ENCODE assay signal across 1 cellular context in genomic region chr7:100584677-100585510, GRCh38.
TF ChIP-seq lines count a peak whose summit lies in the region.

No MANE protein-coding gene starts in this region.

TF ChIP-seq in H1, 55 proteins besides CTCF, POLR2A, EP300 and RAD21:
- TF ChIP-seq CREB1 (IDR thresholded peaks at IDR 0.05) (peak; percentile 91), BACH1 (IDR thresholded peaks at IDR 0.05; ENCODE audit: low read length) (no peak), SP2 (IDR thresholded peaks at IDR 0.05; ENCODE audit: low read length) (no peak), TAF1 (IDR thresholded peaks at IDR 0.05; ENCODE audit: low read depth, low read length) (peak; percentile 41; the same call in 1 of the 2 replicates), MAFK (IDR thresholded peaks at IDR 0.05; ENCODE audit: low read depth, low read length) (no peak), SIN3A (conservative IDR thresholded peaks at IDR 0.05 in 1 of 2, IDR thresholded peaks at IDR 0.05 in 1 of 2; ENCODE audit: low read depth in 1 of 2, low read length in 2 of 2) (peak in 1 of 2 experiments; percentile 56; a peak in 1 of 4 replicates), RXRA (IDR thresholded peaks at IDR 0.05; ENCODE audit: insufficient read depth, low read depth, low read length) (no peak), TEAD4 (IDR thresholded peaks at IDR 0.05; ENCODE audit: low read depth, low read length) (peak; percentile 54; the same call in 1 of the 2 replicates), RBBP5 (IDR thresholded peaks at IDR 0.05; ENCODE audit: borderline replicate concordance, low read depth, low read length) (0 out of 2 replicates have a peak, but pooled peaks have one; percentile 43), GABPA (IDR thresholded peaks at IDR 0.05; ENCODE audit: borderline replicate concordance, insufficient read depth, low read length) (no peak)
